Comparison of ENCODE assay signal across 16 cellular contexts in genomic region chr6:106279179-106279578, GRCh38. TPM values are rescaled to one million over a fixed set of nuclear protein-coding genes. Genes with fewer than 3 reads are reported as not detected.
DNase-seq lines count a peak whose midpoint lies in the region; ATAC-seq and TF ChIP-seq lines count a peak whose summit lies in the region.
"Had no signal": no experiment of that assay in that cellular context is flagged by ENCODE, and none has a peak within 500 bp of the region (broad histone marks: within the 10 kb centered on the region; RNA-seq: fewer than 3 reads in every experiment).

No MANE protein-coding gene starts in this region.

- CTCF ChIA-PET in activated CD8-positive, alpha-beta T cell treated with anti-CD3 and anti-CD28 coated beads for 36 hours (lab: Charles Lee), result interaction anchor here (0.7 to 2.1 kb wide), 3 partner anchors 13 to 56 kb away, joined by 3 to 5 read pairs (median 3); no protein-coding TSS in a partner anchor
- CTCF ChIA-PET in activated CD8-positive, alpha-beta T cell treated with anti-CD3 and anti-CD28 coated beads, Interleukin-2, amount 10 ng/mL, durations not matched to agents 7 days and 5 days (lab: Charles Lee), result interaction anchor here (1.4 kb wide), 1 partner anchor 8 kb away, joined by 4 read pairs; no protein-coding TSS in a partner anchor
- CTCF ChIA-PET in T-cell (lab: Charles Lee), result interaction anchor here in 1 of 2 donors (0.6 kb wide), 2 partner anchors 16 to 1778 kb away, joined by 3 to 4 read pairs; no protein-coding TSS in a partner anchor

- H3K4me1 Mint-ChIP-seq in activated CD8-positive, alpha-beta T cell treated with anti-CD3 and anti-CD28 coated beads for 36 hours (ENCODE audit: low read depth), result peaks cover 47% of the 10 kb centered on the region
- H3K4me1 Mint-ChIP-seq in activated CD8-positive, alpha-beta T cell treated with anti-CD3 and anti-CD28 coated beads, Interleukin-2, amount 10 ng/mL, durations not matched to agents 7 days and 5 days (ENCODE audit: low read depth), result peaks cover 22% of the 10 kb centered on the region
- H3K4me1 Mint-ChIP-seq in stimulated activated effector memory CD8-positive, alpha-beta T cell treated with anti-CD3 and anti-CD28 coated beads, Interleukin-12 subunit alpha, Interleukin-12 subunit beta, amount 100 ng/mL, for 72 hours, result peaks cover 37% of the 10 kb centered on the region
- peaks cover 28 to 47% (median 30%) of the 10 kb centered on the region in 3 donors for H3K4me1 Mint-ChIP-seq in T-cell

- no peaks in the 10 kb centered on the region for H3K9me3 Mint-ChIP-seq in activated CD8-positive, alpha-beta T cell treated with anti-CD3 and anti-CD28 coated beads for 36 hours
- H3K9me3 Mint-ChIP-seq in activated CD8-positive, alpha-beta T cell treated with anti-CD3 and anti-CD28 coated beads, Interleukin-2, amount 10 ng/mL, durations not matched to agents 7 days and 5 days (ENCODE audit: insufficient read depth), result no peaks in the 10 kb centered on the region
- no peaks in the 10 kb centered on the region for H3K9me3 Mint-ChIP-seq in stimulated activated effector memory CD8-positive, alpha-beta T cell treated with anti-CD3 and anti-CD28 coated beads, Interleukin-12 subunit alpha, Interleukin-12 subunit beta, amount 100 ng/mL, for 72 hours
- H3K9me3 Mint-ChIP-seq in T-cell, result no peaks in the 10 kb centered on the region

- DNase-seq in activated CD8-positive, alpha-beta T cell treated with anti-CD3 and anti-CD28 coated beads for 36 hours, result no peak
- DNase-seq in activated CD8-positive, alpha-beta T cell treated with anti-CD3 and anti-CD28 coated beads, Interleukin-2, amount 10 ng/mL, durations not matched to agents 7 days and 5 days, result no peak
- DNase-seq in NCI-H226 (peak; percentile 31), cardiac fibroblast (ENCODE audit: low read depth in 2 of 2) (peak; percentile 14 to 71), upper lobe of right lung (no peak), caudate nucleus (lab: John Stamatoyannopoulos, UW) (no peak), T-cell (no peak)
- no peak for DNase-seq in stimulated activated effector memory CD8-positive, alpha-beta T cell treated with anti-CD3 and anti-CD28 coated beads, Interleukin-12 subunit alpha, Interleukin-12 subunit beta, amount 100 ng/mL, for 72 hours (ENCODE audit: low spot score in 2 of 2)
- DNase-seq: activated CD4-positive, CD25-positive, alpha-beta regulatory T cell treated with anti-CD3 and anti-CD28 coated beads, Interleukin-2, amount 50 U/mL, for 72 hours; body of pancreas; effector CD4-positive, alpha-beta T cell; NCI-H1092; nucleus accumbens; substantia nigra had no signal

- POLR2A ChIA-PET in activated CD8-positive, alpha-beta T cell treated with anti-CD3 and anti-CD28 coated beads for 36 hours (lab: Charles Lee), result interaction anchor here (0.9 kb wide), 1 partner anchor 33 kb away, joined by 3 read pairs; no protein-coding TSS in a partner anchor
- POLR2A ChIA-PET in activated CD8-positive, alpha-beta T cell treated with anti-CD3 and anti-CD28 coated beads, Interleukin-2, amount 10 ng/mL, durations not matched to agents 7 days and 5 days (lab: Charles Lee), result no interaction called here
- POLR2A ChIA-PET in T-cell (lab: Charles Lee), result no interaction called here

- H3K4me3 Mint-ChIP-seq in activated CD8-positive, alpha-beta T cell treated with anti-CD3 and anti-CD28 coated beads for 36 hours, result no peak overlapping the region
- H3K4me3 Mint-ChIP-seq in activated CD8-positive, alpha-beta T cell treated with anti-CD3 and anti-CD28 coated beads, Interleukin-2, amount 10 ng/mL, durations not matched to agents 7 days and 5 days, result no peak overlapping the region
- H3K4me3 Mint-ChIP-seq in stimulated activated effector memory CD8-positive, alpha-beta T cell treated with anti-CD3 and anti-CD28 coated beads, Interleukin-12 subunit alpha, Interleukin-12 subunit beta, amount 100 ng/mL, for 72 hours, result no peak overlapping the region
- H3K4me3 Mint-ChIP-seq in T-cell, result no peak overlapping the region

- no peaks in the 10 kb centered on the region for H3K27me3 ChIP-seq in upper lobe of right lung
- H3K27me3 ChIP-seq: body of pancreas had no signal

- H3K4me3 ChIP-seq in cardiac fibroblast (replicated peaks in 1 of 2; ENCODE audit: low read depth in 2 of 2, low read length in 2 of 2) (no peak overlapping the region), upper lobe of right lung (no peak overlapping the region)
- H3K4me3 ChIP-seq: A549, body of pancreas, skin epidermis had no signal

- no peaks in the 10 kb centered on the region for H3K27me3 Mint-ChIP-seq in activated CD8-positive, alpha-beta T cell treated with anti-CD3 and anti-CD28 coated beads for 36 hours
- no peaks in the 10 kb centered on the region for H3K27me3 Mint-ChIP-seq in activated CD8-positive, alpha-beta T cell treated with anti-CD3 and anti-CD28 coated beads, Interleukin-2, amount 10 ng/mL, durations not matched to agents 7 days and 5 days (ENCODE audit: low read depth)
- H3K27me3 Mint-ChIP-seq in T-cell, result no peaks in the 10 kb centered on the region

- peaks cover 28% of the 10 kb centered on the region for H3K36me3 Mint-ChIP-seq in activated CD8-positive, alpha-beta T cell treated with anti-CD3 and anti-CD28 coated beads for 36 hours (ENCODE audit: low read depth)
- H3K36me3 Mint-ChIP-seq in activated CD8-positive, alpha-beta T cell treated with anti-CD3 and anti-CD28 coated beads, Interleukin-2, amount 10 ng/mL, durations not matched to agents 7 days and 5 days (ENCODE audit: low read depth), result peaks cover 32% of the 10 kb centered on the region
- peaks cover 19% of the 10 kb centered on the region for H3K36me3 Mint-ChIP-seq in stimulated activated effector memory CD8-positive, alpha-beta T cell treated with anti-CD3 and anti-CD28 coated beads, Interleukin-12 subunit alpha, Interleukin-12 subunit beta, amount 100 ng/mL, for 72 hours
- peaks cover 23% of the 10 kb centered on the region for H3K36me3 Mint-ChIP-seq in T-cell

- H3K27ac Mint-ChIP-seq in activated CD8-positive, alpha-beta T cell treated with anti-CD3 and anti-CD28 coated beads for 36 hours, result no peak overlapping the region
- H3K27ac Mint-ChIP-seq in activated CD8-positive, alpha-beta T cell treated with anti-CD3 and anti-CD28 coated beads, Interleukin-2, amount 10 ng/mL, durations not matched to agents 7 days and 5 days, result no peak overlapping the region
- H3K27ac Mint-ChIP-seq in stimulated activated effector memory CD8-positive, alpha-beta T cell treated with anti-CD3 and anti-CD28 coated beads, Interleukin-12 subunit alpha, Interleukin-12 subunit beta, amount 100 ng/mL, for 72 hours, result peak overlapping the region; percentile 1
- no peak overlapping the region for H3K27ac Mint-ChIP-seq in T-cell

- peak; percentile 79 for ATAC-seq in activated CD8-positive, alpha-beta T cell treated with anti-CD3 and anti-CD28 coated beads for 36 hours
- no peak for ATAC-seq in activated CD8-positive, alpha-beta T cell treated with anti-CD3 and anti-CD28 coated beads, Interleukin-2, amount 10 ng/mL, durations not matched to agents 7 days and 5 days
- ATAC-seq in stimulated activated effector memory CD8-positive, alpha-beta T cell treated with anti-CD3 and anti-CD28 coated beads, Interleukin-12 subunit alpha, Interleukin-12 subunit beta, amount 100 ng/mL, for 72 hours, result peak; percentile 74
- ATAC-seq in upper lobe of right lung (no peak), T-cell (replicated peaks in 1 of 4) (no peak)
- ATAC-seq: A549, body of pancreas had no signal

- H3K9me3 ChIP-seq in upper lobe of right lung, result no peaks in the 10 kb centered on the region
- H3K9me3 ChIP-seq: A549, body of pancreas had no signal

- peaks cover 7% of the 10 kb centered on the region for H3K4me1 ChIP-seq in upper lobe of right lung
- H3K4me1 ChIP-seq: body of pancreas had no signal

- H3K27ac ChIP-seq in upper lobe of right lung, result no peak overlapping the region
- no peak overlapping the region for H3K27ac ChIP-seq in caudate nucleus (ENCODE audit: low read depth, low read length)
- H3K27ac ChIP-seq: A549, body of pancreas, skin epidermis had no signal

- TF ChIP-seq CTCF in activated CD8-positive, alpha-beta T cell treated with anti-CD3 and anti-CD28 coated beads for 36 hours (IDR thresholded peaks at IDR 0.05), result no peak
- TF ChIP-seq CTCF in cardiac fibroblast (IDR thresholded peaks at IDR 0.05; ENCODE audit: low read depth, low read length), result no peak
- no peak for TF ChIP-seq CTCF in upper lobe of right lung (IDR thresholded peaks at IDR 0.05)

- peaks cover 19% of the 10 kb centered on the region for H3K36me3 ChIP-seq in upper lobe of right lung

- intact Hi-C loops in activated CD8-positive, alpha-beta T cell treated with anti-CD3 and anti-CD28 coated beads for 36 hours (cut with micrococcal nuclease), result no loop called here
- intact Hi-C loops in upper lobe of right lung (cut with DNase I), result no loop called here

RNA-seq across cellular contexts. Expression of gene ATG5, which starts 46.4 kb away (rescaled TPM):
- 10 to 100 TPM; 31.2 to 32.4 TPM for total RNA-seq in activated CD8-positive, alpha-beta T cell treated with anti-CD3 and anti-CD28 coated beads for 36 hours
- 10 to 100 TPM; 31.6 to 36.0 TPM for total RNA-seq in activated CD8-positive, alpha-beta T cell treated with anti-CD3 and anti-CD28 coated beads, Interleukin-2, amount 10 ng/mL, durations not matched to agents 7 days and 5 days
- total RNA-seq in upper lobe of right lung (34.4 TPM), T-cell (10 to 100 TPM; 20.4 to 28.7 (median 23.7) TPM)

Comparison
In these comparisons a context has a peak if more than half of its experiments do, and no peak if none do; other contexts are left out.
1. ATAC-seq: peak in activated CD8-positive, alpha-beta T cell treated with anti-CD3 and anti-CD28 coated beads for 36 hours (single experiment) and stimulated activated effector memory CD8-positive, alpha-beta T cell treated with anti-CD3 and anti-CD28 coated beads, Interleukin-12 subunit alpha, Interleukin-12 subunit beta, amount 100 ng/mL, for 72 hours (single experiment); none in activated CD8-positive, alpha-beta T cell treated with anti-CD3 and anti-CD28 coated beads, Interleukin-2, amount 10 ng/mL, durations not matched to agents 7 days and 5 days (single experiment), upper lobe of right lung (single experiment) and T-cell (0 of 4).
2. DNase-seq: peak in NCI-H226 (single experiment) and cardiac fibroblast (2 of 2); none in activated CD8-positive, alpha-beta T cell treated with anti-CD3 and anti-CD28 coated beads for 36 hours (single experiment), activated CD8-positive, alpha-beta T cell treated with anti-CD3 and anti-CD28 coated beads, Interleukin-2, amount 10 ng/mL, durations not matched to agents 7 days and 5 days (single experiment), stimulated activated effector memory CD8-positive, alpha-beta T cell treated with anti-CD3 and anti-CD28 coated beads, Interleukin-12 subunit alpha, Interleukin-12 subunit beta, amount 100 ng/mL, for 72 hours (0 of 2), upper lobe of right lung (single experiment), caudate nucleus (0 of 61) and T-cell (0 of 34).